In the genomic region with DNA sequence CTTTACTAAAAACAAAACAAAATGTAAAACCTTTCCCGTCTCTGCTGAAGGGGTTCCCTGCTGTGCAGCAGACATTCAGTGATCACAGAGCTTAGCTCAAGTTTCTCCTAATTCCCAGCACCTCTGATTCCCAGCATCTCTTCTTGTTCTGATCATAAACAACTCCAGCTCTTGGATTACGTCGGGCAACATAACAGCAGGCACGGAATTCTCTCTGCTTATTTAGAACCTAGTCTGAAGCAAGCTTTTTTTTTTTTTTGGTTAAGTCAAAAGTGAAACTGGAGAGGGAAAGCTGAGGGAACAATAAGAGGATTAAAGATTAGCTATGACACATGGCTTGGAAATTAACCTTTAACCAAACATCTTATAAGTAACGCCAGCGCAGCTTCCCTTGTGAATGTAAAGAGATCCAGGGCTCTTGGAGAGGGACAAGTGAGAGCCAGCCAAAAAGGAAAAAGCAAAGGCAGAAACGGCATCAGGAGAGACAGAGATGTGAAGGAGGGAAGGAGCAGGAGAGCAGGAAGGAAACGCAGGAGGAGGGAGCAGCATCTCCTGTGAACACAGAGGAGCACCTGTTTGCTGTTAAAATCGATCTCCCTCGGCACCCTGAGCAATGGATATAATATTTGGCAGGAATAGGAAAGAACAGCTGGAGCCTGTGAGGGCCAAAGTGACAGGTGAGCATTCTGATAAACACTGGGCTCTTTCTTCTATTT, we compare ENCODE assay signal across 8 cellular contexts. TPM values are rescaled to one million over a fixed set of nuclear protein-coding genes. Genes with fewer than 3 reads are reported as not detected.
DNase-seq lines count a peak whose midpoint lies in the region; ATAC-seq and TF ChIP-seq lines count a peak whose summit lies in the region.

A gene with protein sequence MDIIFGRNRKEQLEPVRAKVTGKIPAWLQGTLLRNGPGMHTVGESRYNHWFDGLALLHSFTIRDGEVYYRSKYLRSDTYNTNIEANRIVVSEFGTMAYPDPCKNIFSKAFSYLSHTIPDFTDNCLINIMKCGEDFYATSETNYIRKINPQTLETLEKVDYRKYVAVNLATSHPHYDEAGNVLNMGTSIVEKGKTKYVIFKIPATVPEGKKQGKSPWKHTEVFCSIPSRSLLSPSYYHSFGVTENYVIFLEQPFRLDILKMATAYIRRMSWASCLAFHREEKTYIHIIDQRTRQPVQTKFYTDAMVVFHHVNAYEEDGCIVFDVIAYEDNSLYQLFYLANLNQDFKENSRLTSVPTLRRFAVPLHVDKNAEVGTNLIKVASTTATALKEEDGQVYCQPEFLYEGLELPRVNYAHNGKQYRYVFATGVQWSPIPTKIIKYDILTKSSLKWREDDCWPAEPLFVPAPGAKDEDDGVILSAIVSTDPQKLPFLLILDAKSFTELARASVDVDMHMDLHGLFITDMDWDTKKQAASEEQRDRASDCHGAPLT (plus strand): TSS at position 394 of the 716 bp plus-strand sequence. CDS start 220 bp downstream, at position 614.

- no peaks in the 10 kb centered on the region for H3K36me3 ChIP-seq in SJCRH30

- peak within 1 kb of the TSS; percentile 19 for H3K4me3 ChIP-seq in SJCRH30
- peak within 1 kb of the TSS; percentile 9 for H3K4me3 ChIP-seq in retinal pigment epithelial cell (ENCODE audit: low read length)

- peaks cover 2% of the 10 kb centered on the region for H3K27me3 Mint-ChIP-seq in activated CD4-positive, alpha-beta T cell treated with anti-CD3 and anti-CD28 coated beads for 36 hours

- no peak for ATAC-seq in HG02763 (IDR thresholded peaks at IDR 0.05; ENCODE audit: unreplicated experiment)
- ATAC-seq in activated CD4-positive, alpha-beta T cell treated with anti-CD3 and anti-CD28 coated beads for 36 hours: no peak

- H3K27me3 ChIP-seq in SJCRH30: no peaks in the 10 kb centered on the region

- H3K4me3 Mint-ChIP-seq in activated CD4-positive, alpha-beta T cell treated with anti-CD3 and anti-CD28 coated beads for 36 hours: no peak within 1 kb of the TSS

- intact Hi-C loops in activated CD4-positive, alpha-beta T cell treated with anti-CD3 and anti-CD28 coated beads for 36 hours (cut with DNase I, micrococcal nuclease): no loop called here

- H3K4me1 ChIP-seq in SJCRH30: peaks cover 15% of the 10 kb centered on the region

- H3K9me3 ChIP-seq in SJCRH30 (replicated peaks): no peaks in the 10 kb centered on the region

- H3K4me1 Mint-ChIP-seq in activated CD4-positive, alpha-beta T cell treated with anti-CD3 and anti-CD28 coated beads for 36 hours: peaks cover 3% of the 10 kb centered on the region

- no peaks in the 10 kb centered on the region for H3K36me3 Mint-ChIP-seq in activated CD4-positive, alpha-beta T cell treated with anti-CD3 and anti-CD28 coated beads for 36 hours (ENCODE audit: low read depth)

- CTCF ChIA-PET in HEK293T (lab: Yijun Ruan, JAX): interaction anchor here (1.0 kb wide), 1 partner anchor 23 kb away, joined by 3 read pairs; no protein-coding TSS in a partner anchor
- CTCF ChIA-PET in activated CD4-positive, alpha-beta T cell treated with anti-CD3 and anti-CD28 coated beads for 36 hours (lab: Charles Lee): interaction anchor here (0.6 to 1.1 kb wide), 4 partner anchors 13 to 543 kb away, joined by 3 to 4 read pairs (median 3); no protein-coding TSS in a partner anchor

- H3K9me3 Mint-ChIP-seq in activated CD4-positive, alpha-beta T cell treated with anti-CD3 and anti-CD28 coated beads for 36 hours (ENCODE audit: low read depth): no peaks in the 10 kb centered on the region

- POLR2A ChIA-PET in HEK293T (lab: Yijun Ruan, JAX): interaction anchor here (1.1 kb wide), 1 partner anchor 8 kb away, joined by 3 read pairs; no protein-coding TSS in a partner anchor
- POLR2A ChIA-PET in activated CD4-positive, alpha-beta T cell treated with anti-CD3 and anti-CD28 coated beads for 36 hours (lab: Charles Lee): no interaction called here

- H3K27ac ChIP-seq in SJCRH30: peak within 1 kb of the TSS; percentile 91

- no peak within 1 kb of the TSS for H3K27ac Mint-ChIP-seq in activated CD4-positive, alpha-beta T cell treated with anti-CD3 and anti-CD28 coated beads for 36 hours

- no peak for TF ChIP-seq CTCF in retinal pigment epithelial cell (conservative IDR thresholded peaks at IDR 0.05; ENCODE audit: low read depth, low read length)

- DNase-seq in Ammon's horn (ENCODE audit: low spot score) (peak; percentile 13), HEK293T (ENCODE audit: extremely low spot score) (peak; percentile 45), SJCRH30 (peak; percentile 48 to 83), foreskin melanocyte (peak; percentile 37), retinal pigment epithelial cell (ENCODE audit: low read depth) (peak; percentile 98)
- DNase-seq in activated CD4-positive, alpha-beta T cell treated with anti-CD3 and anti-CD28 coated beads for 36 hours: no peak
- DNase-seq in effector CD4-positive, alpha-beta T cell: no peak

TF ChIP-seq in HEK293T, 16 proteins besides CTCF, POLR2A, EP300 and RAD21:
- TF ChIP-seq ELF4 (IDR thresholded peaks at IDR 0.05): no peak
- peak; percentile 9; the same call in 1 of the 2 replicates for TF ChIP-seq ZNF384 (IDR thresholded peaks at IDR 0.05)
TF ChIP-seq in HEK293T: peak in this region for 1.

RNA-seq across cellular contexts. Expression of the gene that starts here (rescaled TPM):
- not detected in 2 replicates for total RNA-seq in SJCRH30 (2014; rRNA removed; shearing (Covaris generic))
- not detected for total RNA-seq in activated CD4-positive, alpha-beta T cell treated with anti-CD3 and anti-CD28 coated beads for 36 hours

Comparison
In these comparisons a context has a peak if more than half of its experiments do, and no peak if none do; other contexts are left out.
1. Peak in DNase-seq, H3K4me3 ChIP-seq and H3K27ac ChIP-seq in SJCRH30; RNA of the gene not detected or under 1 TPM.
2. DNase-seq: peak in Ammon's horn (single experiment), HEK293T (single experiment), foreskin melanocyte (single experiment) and retinal pigment epithelial cell (single experiment); none in activated CD4-positive, alpha-beta T cell treated with anti-CD3 and anti-CD28 coated beads for 36 hours (single experiment) and effector CD4-positive, alpha-beta T cell (single experiment).